Comparison of ENCODE assay signal across 9 cellular contexts in genomic region chr2:60413819-60414178, GRCh38.
DNase-seq lines count a peak whose midpoint lies in the region; ATAC-seq lines count a peak whose summit lies in the region.
"Had no signal": no experiment of that assay in that cellular context is flagged by ENCODE, and none has a peak within 500 bp of the region (broad histone marks: within the 10 kb centered on the region; RNA-seq: fewer than 3 reads in every experiment).

No MANE protein-coding gene starts in this region.

- peaks cover 8 to 10% of the 10 kb centered on the region in 2 donors for H3K27me3 Mint-ChIP-seq in CD4-positive, alpha-beta memory T cell

- no peaks in the 10 kb centered on the region for H3K9me3 Mint-ChIP-seq in stimulated activated effector memory CD8-positive, alpha-beta T cell treated with anti-CD3 and anti-CD28 coated beads, Interleukin-12 subunit alpha, Interleukin-12 subunit beta, amount 100 ng/mL, for 72 hours
- peaks cover 0 to 3% (median 0%) of the 10 kb centered on the region in 8 donors for H3K9me3 Mint-ChIP-seq in CD4-positive, alpha-beta memory T cell

- no peak overlapping the region for H3K27ac Mint-ChIP-seq in stimulated activated effector memory CD8-positive, alpha-beta T cell treated with anti-CD3 and anti-CD28 coated beads, Interleukin-12 subunit alpha, Interleukin-12 subunit beta, amount 100 ng/mL, for 72 hours
- no peak overlapping the region for H3K27ac Mint-ChIP-seq in CD4-positive, alpha-beta memory T cell

- ATAC-seq in GM19025 (IDR thresholded peaks at IDR 0.05; ENCODE audit: low read depth, unreplicated experiment) (peak; percentile 65), HG02588 (IDR thresholded peaks at IDR 0.05; ENCODE audit: unreplicated experiment) (peak; percentile 74), HG03521 (IDR thresholded peaks at IDR 0.05; ENCODE audit: unreplicated experiment) (peak; percentile 58)
- peak; percentile 38 for ATAC-seq in stimulated activated effector memory CD8-positive, alpha-beta T cell treated with anti-CD3 and anti-CD28 coated beads, Interleukin-12 subunit alpha, Interleukin-12 subunit beta, amount 100 ng/mL, for 72 hours

- no peaks in the 10 kb centered on the region for H3K36me3 ChIP-seq in CD4-positive, alpha-beta memory T cell (ENCODE audit: insufficient read depth, low read length)
- H3K36me3 ChIP-seq: left ventricle myocardium inferior had no signal

- no peaks in the 10 kb centered on the region for H3K9me3 ChIP-seq in CD4-positive, alpha-beta memory T cell (ENCODE audit: control insufficient read depth in 1 of 2, low read length in 2 of 2)
- H3K9me3 ChIP-seq: left ventricle myocardium inferior had no signal

- H3K4me3 ChIP-seq in CD4-positive, alpha-beta memory T cell (ENCODE audit: low read length in 2 of 2) = no peak overlapping the region
- H3K4me3 ChIP-seq: left ventricle myocardium inferior had no signal

- peaks cover 4% of the 10 kb centered on the region for H3K36me3 Mint-ChIP-seq in stimulated activated effector memory CD8-positive, alpha-beta T cell treated with anti-CD3 and anti-CD28 coated beads, Interleukin-12 subunit alpha, Interleukin-12 subunit beta, amount 100 ng/mL, for 72 hours
- H3K36me3 Mint-ChIP-seq in CD4-positive, alpha-beta memory T cell = no peaks in the 10 kb centered on the region

- CTCF ChIA-PET in CD4-positive, alpha-beta memory T cell (lab: Charles Lee; ENCODE audit: partially characterized antibody) = no interaction called here

- H3K4me1 ChIP-seq in CD4-positive, alpha-beta memory T cell (ENCODE audit: insufficient read depth, low read length) = no peaks in the 10 kb centered on the region

- H3K27ac ChIP-seq in CD4-positive, alpha-beta memory T cell (ENCODE audit: low read depth, low read length) = no peak overlapping the region
- H3K27ac ChIP-seq: left ventricle myocardium inferior had no signal

- POLR2A ChIA-PET in CD4-positive, alpha-beta memory T cell (lab: Charles Lee; ENCODE audit: partially characterized antibody) = no interaction called here

- no peaks in the 10 kb centered on the region for H3K4me1 Mint-ChIP-seq in stimulated activated effector memory CD8-positive, alpha-beta T cell treated with anti-CD3 and anti-CD28 coated beads, Interleukin-12 subunit alpha, Interleukin-12 subunit beta, amount 100 ng/mL, for 72 hours
- H3K4me1 Mint-ChIP-seq in CD4-positive, alpha-beta memory T cell = no peaks in the 10 kb centered on the region

- H3K27me3 ChIP-seq in CD4-positive, alpha-beta memory T cell (ENCODE audit: insufficient read depth, low read length) = peaks cover 10% of the 10 kb centered on the region

- intact Hi-C loops in CD4-positive, alpha-beta memory T cell (cut with micrococcal nuclease) = no loop called here

- no peak for DNase-seq in stimulated activated effector memory CD8-positive, alpha-beta T cell treated with anti-CD3 and anti-CD28 coated beads, Interleukin-12 subunit alpha, Interleukin-12 subunit beta, amount 100 ng/mL, for 72 hours (ENCODE audit: low spot score in 2 of 2)
- no peak for DNase-seq in NCI-H524 (lab: John Stamatoyannopoulos, UW)
- no peak for DNase-seq in DMS53 treated with DMSO at 0.1 percent for 48 hours (lab: John Stamatoyannopoulos, UW; ENCODE audit: unreplicated experiment)
- no peak for DNase-seq in CD4-positive, alpha-beta memory T cell
- DNase-seq: left ventricle myocardium inferior, retina had no signal

- no peak overlapping the region for H3K4me3 Mint-ChIP-seq in stimulated activated effector memory CD8-positive, alpha-beta T cell treated with anti-CD3 and anti-CD28 coated beads, Interleukin-12 subunit alpha, Interleukin-12 subunit beta, amount 100 ng/mL, for 72 hours
- no peak overlapping the region for H3K4me3 Mint-ChIP-seq in CD4-positive, alpha-beta memory T cell
